Comparison of ENCODE assay signal across 16 cellular contexts in the genomic region with DNA sequence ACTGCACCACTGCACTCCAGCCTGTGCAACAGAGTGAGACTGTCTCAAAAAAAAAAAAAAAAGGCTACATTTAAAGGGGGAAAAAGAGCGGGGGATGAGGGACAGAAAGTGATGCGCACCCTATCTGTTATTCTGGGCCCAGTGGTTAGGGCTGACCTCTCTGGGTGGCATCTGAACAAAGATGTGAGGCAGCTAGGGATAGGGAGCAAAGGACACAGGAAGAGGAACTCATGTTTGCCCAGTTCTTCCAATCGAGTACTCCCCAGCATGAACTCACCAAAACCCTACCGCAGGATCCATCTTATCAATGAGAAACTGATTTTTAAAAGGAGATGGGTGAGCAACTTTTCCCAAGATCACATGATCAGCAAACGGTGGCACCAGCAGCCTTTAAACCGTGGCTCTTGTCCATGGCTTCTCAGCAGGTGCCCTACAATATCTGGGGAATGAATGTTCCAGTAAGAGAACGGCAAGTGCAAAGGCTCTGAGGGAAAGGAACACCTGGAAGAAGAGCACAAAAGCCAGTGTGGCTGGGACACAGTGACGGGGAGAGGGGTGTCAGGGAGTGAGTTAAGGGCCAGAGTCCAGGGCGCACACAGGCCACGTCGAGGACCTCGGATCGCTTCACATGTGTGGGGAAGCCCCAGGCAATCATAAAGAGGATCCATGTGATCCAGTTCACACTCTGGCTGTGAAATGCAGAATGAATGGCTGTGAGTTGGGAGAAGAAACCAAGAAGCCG. TPM values are rescaled to one million over a fixed set of nuclear protein-coding genes. Genes with fewer than 3 reads are reported as not detected.
DNase-seq lines count a peak whose midpoint lies in the region; ATAC-seq and TF ChIP-seq lines count a peak whose summit lies in the region.
"Had no signal": no experiment of that assay in that cellular context is flagged by ENCODE, and none has a peak within 500 bp of the region (broad histone marks: within the 10 kb centered on the region; RNA-seq: fewer than 3 reads in every experiment).

No MANE protein-coding gene starts in this region.

- H3K36me3 ChIP-seq in BLaER1 treated with 17β-estradiol and CSF1 and Interleukin-3, amounts not matched to agents 10 nM and 100 nM, result peaks cover 41 to 87% (median 73%) of the 10 kb centered on the region in 11 experiments
- H3K36me3 ChIP-seq in IMR-90 (ENCODE audit: control insufficient read depth, insufficient read depth, low read length) (peaks cover 3% of the 10 kb centered on the region; the same call in 1 of the 2 replicates), neural progenitor cell (no peaks in the 10 kb centered on the region), brain microvascular endothelial cell (replicated peaks) (no peaks in the 10 kb centered on the region)
- H3K36me3 ChIP-seq: HAP-1 had no signal

- no TSS peak for BruUV-seq in IMR-90 (replicated peaks; lab: Mats Ljungman, UMichigan)

- in situ Hi-C loops in IMR-90 (cut with MboI; ENCODE audit: low sequenced_read_pairs), result no loop called here
- in situ Hi-C loops in brain microvascular endothelial cell (cut with HindIII; ENCODE audit: low pct_ligation_motif_present, low sequenced_read_pairs), result no loop called here

- no peak for ATAC-seq in IMR-90 (ENCODE audit: low read depth)
- no peak for ATAC-seq in HG03565 (IDR thresholded peaks at IDR 0.05; ENCODE audit: unreplicated experiment)

- peaks cover 0 to 3% (median 0%) of the 10 kb centered on the region in 11 experiments; a peak in 1 of 22 replicates for H3K9me3 ChIP-seq in BLaER1 treated with 17β-estradiol and CSF1 and Interleukin-3, amounts not matched to agents 10 nM and 100 nM (replicated peaks in 1 of 11)
- no peaks in the 10 kb centered on the region for H3K9me3 ChIP-seq in IMR-90 (ENCODE audit: control insufficient read depth, insufficient read depth, low read length)
- H3K9me3 ChIP-seq in neural progenitor cell (ENCODE audit: low read depth), result no peaks in the 10 kb centered on the region
- H3K9me3 ChIP-seq: HAP-1 had no signal

- no peak for TF ChIP-seq POLR2A in IMR-90 (IDR thresholded peaks at IDR 0.05; ENCODE audit: low read depth, low read length)

- no peaks in the 10 kb centered on the region for H3F3A ChIP-seq in neural progenitor cell (ENCODE audit: low read depth)

- peaks cover 31% of the 10 kb centered on the region for H3K79me2 ChIP-seq in neural progenitor cell (ENCODE audit: low read depth)

- H2BK120ac ChIP-seq in IMR-90 (ENCODE audit: low read depth, low read length), result no peak overlapping the region

- peak overlapping the region; percentile 11 to 98 (median 52); a peak in 12 of 22 replicates for H3K27ac ChIP-seq in BLaER1 treated with 17β-estradiol and CSF1 and Interleukin-3, amounts not matched to agents 10 nM and 100 nM
- H3K27ac ChIP-seq in IMR-90 (ENCODE audit: insufficient read depth, low read length), result no peak overlapping the region
- no peak overlapping the region for H3K27ac ChIP-seq in neural progenitor cell
- H3K27ac ChIP-seq in brain microvascular endothelial cell, result no peak overlapping the region
- H3K27ac ChIP-seq: KMS-11, VCaP had no signal

- H2BK5ac ChIP-seq in IMR-90 (ENCODE audit: low read depth, low read length, poor library complexity, severe bottlenecking), result no peak overlapping the region

- TF ChIP-seq CTCF in IMR-90 (conservative IDR thresholded peaks at IDR 0.05; ENCODE audit: low read depth, low read length) (no peak), neural progenitor cell (IDR thresholded peaks at IDR 0.05) (no peak), brain microvascular endothelial cell (IDR thresholded peaks at IDR 0.05; ENCODE audit: low read depth, low read length, missing control alignments) (no peak)

- dilution Hi-C loops in IMR-90 (cut with HindIII; ENCODE audit: low sequenced_read_pairs, unreplicated experiment), result no loop called here

- no peak for DNase-seq in IMR-90
- DNase-seq in neural progenitor cell (ENCODE audit: low spot score), result no peak
- DNase-seq in NCI-H2029 treated with DMSO at 0.1 percent for 48 hours (lab: John Stamatoyannopoulos, UW), result no peak
- no peak for DNase-seq in brain microvascular endothelial cell
- no peak for DNase-seq in HCEC 1CT
- DNase-seq: aorta, DND-41, dorsolateral prefrontal cortex, NCI-H1417, NCI-H446 treated with DMSO at 0.1 percent for 48 hours had no signal

- H3K36me3 Mint-ChIP-seq in dendritic cell treated with granulocyte-macrophage colony-stimulating factor and Interleukin-4, amounts not matched to agents 40 ng/mL and 50 ng/mL, for 4 days (ENCODE audit: low read depth), result peaks cover 86% of the 10 kb centered on the region
- peaks cover 14% of the 10 kb centered on the region for H3K36me3 Mint-ChIP-seq in neural progenitor cell

- H3K14ac ChIP-seq in IMR-90 (replicated peaks; ENCODE audit: low read depth, low read length), result no peak overlapping the region

- no peak overlapping the region for H2BK15ac ChIP-seq in IMR-90 (ENCODE audit: low read depth, low read length)

- H3K27me3 Mint-ChIP-seq in dendritic cell treated with granulocyte-macrophage colony-stimulating factor and Interleukin-4, amounts not matched to agents 40 ng/mL and 50 ng/mL, for 4 days, result no peaks in the 10 kb centered on the region
- H3K27me3 Mint-ChIP-seq in neural progenitor cell (ENCODE audit: insufficient read depth, low read depth), result no peaks in the 10 kb centered on the region

- H4K5ac ChIP-seq in IMR-90 (ENCODE audit: low read depth, low read length), result no peak overlapping the region

- peak overlapping the region in 2 of 11 experiments; percentile 18 to 63; a peak in 1 of 22 replicates for H3K9ac ChIP-seq in BLaER1 treated with 17β-estradiol and CSF1 and Interleukin-3, amounts not matched to agents 10 nM and 100 nM
- H3K9ac ChIP-seq in IMR-90 (ENCODE audit: low read depth, low read length) (no peak overlapping the region), neural progenitor cell (no peak overlapping the region)
- H3K9ac ChIP-seq: KMS-11 had no signal

- H3K27me3 ChIP-seq in BLaER1 treated with 17β-estradiol and CSF1 and Interleukin-3, amounts not matched to agents 10 nM and 100 nM, result no peaks in the 10 kb centered on the region
- no peaks in the 10 kb centered on the region for H3K27me3 ChIP-seq in IMR-90 (ENCODE audit: control insufficient read depth, insufficient read depth, low read length)
- no peaks in the 10 kb centered on the region for H3K27me3 ChIP-seq in neural progenitor cell
- no peaks in the 10 kb centered on the region for H3K27me3 ChIP-seq in brain microvascular endothelial cell (replicated peaks)
- H3K27me3 ChIP-seq: dorsolateral prefrontal cortex had no signal

- H3K4me1 ChIP-seq in BLaER1 treated with 17β-estradiol and CSF1 and Interleukin-3, amounts not matched to agents 10 nM and 100 nM, result peaks cover 49 to 99% (median 65%) of the 10 kb centered on the region in 10 experiments
- H3K4me1 ChIP-seq in IMR-90 (ENCODE audit: control insufficient read depth, insufficient read depth, low read length) (peaks cover 9% of the 10 kb centered on the region), neural progenitor cell (peaks cover 5% of the 10 kb centered on the region)
- H3K4me1 ChIP-seq: HAP-1 had no signal

- peak overlapping the region; percentile 26; the same call in 1 of the 2 replicates for H2AK5ac ChIP-seq in IMR-90 (ENCODE audit: low read depth, low read length)

- peaks cover 96% of the 10 kb centered on the region for H3K4me1 Mint-ChIP-seq in dendritic cell treated with granulocyte-macrophage colony-stimulating factor and Interleukin-4, amounts not matched to agents 40 ng/mL and 50 ng/mL, for 4 days (ENCODE audit: low read depth)
- H3K4me1 Mint-ChIP-seq in neural progenitor cell, result no peaks in the 10 kb centered on the region

- no peak overlapping the region for H3K18ac ChIP-seq in IMR-90 (ENCODE audit: low read depth, low read length)

- H2BK20ac ChIP-seq in IMR-90 (ENCODE audit: low read depth, low read length), result no peak overlapping the region

- 82% methylated on average over 7 of the region's 14 CpGs; no CpG with 5 or more reads in 1 of the 2 experiments for WGBS in IMR-90 (ENCODE audit: extremely low coverage in 2 of 2, insufficient read length in 1 of 2), 2 experiments

- peaks cover 21% of the 10 kb centered on the region for H3K9me1 ChIP-seq in IMR-90 (ENCODE audit: insufficient read depth, low read length)

- CTCF ChIA-PET in IMR-90 (lab: Yijun Ruan, JAX), result no interaction called here

- peak overlapping the region; percentile 87 for H3K27ac Mint-ChIP-seq in dendritic cell treated with granulocyte-macrophage colony-stimulating factor and Interleukin-4, amounts not matched to agents 40 ng/mL and 50 ng/mL, for 4 days
- H3K27ac Mint-ChIP-seq in neural progenitor cell, result peak overlapping the region; percentile 62

- peaks cover 46 to 98% (median 65%) of the 10 kb centered on the region in 11 experiments; a peak in 21 of 22 replicates for H4K20me1 ChIP-seq in BLaER1 treated with 17β-estradiol and CSF1 and Interleukin-3, amounts not matched to agents 10 nM and 100 nM
- H4K20me1 ChIP-seq in IMR-90 (ENCODE audit: insufficient read depth, low read length), result peaks cover 66% of the 10 kb centered on the region
- H4K20me1 ChIP-seq in neural progenitor cell (ENCODE audit: low read depth), result peaks cover 24% of the 10 kb centered on the region

- H3K4me3 Mint-ChIP-seq in dendritic cell treated with granulocyte-macrophage colony-stimulating factor and Interleukin-4, amounts not matched to agents 40 ng/mL and 50 ng/mL, for 4 days, result peak overlapping the region; percentile 7
- no peak overlapping the region for H3K4me3 Mint-ChIP-seq in neural progenitor cell

- peaks cover 43 to 83% of the 10 kb centered on the region in 2 experiments for H3K79me1 ChIP-seq in IMR-90 (ENCODE audit: low read depth in 1 of 2, low read length in 2 of 2)

- H3K9me3 Mint-ChIP-seq in dendritic cell treated with granulocyte-macrophage colony-stimulating factor and Interleukin-4, amounts not matched to agents 40 ng/mL and 50 ng/mL, for 4 days, result no peaks in the 10 kb centered on the region
- H3K9me3 Mint-ChIP-seq in neural progenitor cell, result no peaks in the 10 kb centered on the region

- H2AFZ ChIP-seq in IMR-90 (replicated peaks; ENCODE audit: low read length, poor library complexity) (no peak overlapping the region), neural progenitor cell (replicated peaks) (no peak overlapping the region)

- no peak overlapping the region for H3K23ac ChIP-seq in IMR-90 (ENCODE audit: low read depth, low read length)

- no peak overlapping the region for H3K56ac ChIP-seq in IMR-90 (ENCODE audit: extremely low read depth, insufficient read depth, low read length)

- POLR2A ChIA-PET in IMR-90 (lab: Charles Lee; ENCODE audit: unreplicated experiment), result no interaction called here

- no peak overlapping the region for H3K4me3 ChIP-seq in BLaER1 treated with 17β-estradiol and CSF1 and Interleukin-3, amounts not matched to agents 10 nM and 100 nM
- H3K4me3 ChIP-seq in IMR-90 (ENCODE audit: insufficient read depth, low read depth, low read length) (no peak overlapping the region), neural progenitor cell (no peak overlapping the region), brain microvascular endothelial cell (ENCODE audit: low read depth, low read length) (no peak overlapping the region)
- H3K4me3 ChIP-seq: dorsolateral prefrontal cortex, HAP-1 had no signal

- no peak overlapping the region for H4K8ac ChIP-seq in IMR-90 (ENCODE audit: low read depth in 2 of 2, low read length in 2 of 2)

- H3K4ac ChIP-seq in IMR-90 (ENCODE audit: low read depth, low read length), result no peak overlapping the region

- no peak overlapping the region for H4K91ac ChIP-seq in IMR-90 (ENCODE audit: insufficient read depth, low read depth, low read length)

- intact Hi-C loops in IMR-90 (cut with micrococcal nuclease), result no loop called here
- intact Hi-C loops in dendritic cell treated with granulocyte-macrophage colony-stimulating factor and Interleukin-4, amounts not matched to agents 40 ng/mL and 50 ng/mL, for 4 days (cut with micrococcal nuclease), result no loop called here

- peak overlapping the region in 7 of 11 experiments; percentile 3 to 82 (median 14); a peak in 11 of 22 replicates for H3K4me2 ChIP-seq in BLaER1 treated with 17β-estradiol and CSF1 and Interleukin-3, amounts not matched to agents 10 nM and 100 nM
- no peak overlapping the region for H3K4me2 ChIP-seq in IMR-90 (ENCODE audit: low read depth, low read length)
- H3K4me2 ChIP-seq in neural progenitor cell, result no peak overlapping the region
- H3K4me2 ChIP-seq: KMS-11 had no signal

- H2AK9ac ChIP-seq in IMR-90 (replicated peaks; ENCODE audit: low read depth, low read length, poor library complexity), result no peak overlapping the region

- no peak for TF ChIP-seq RAD21 in IMR-90 (IDR thresholded peaks at IDR 0.05; ENCODE audit: low read length)

RNA-seq across cellular contexts. Expression of gene RAPGEF1, which starts 22.0 kb away (rescaled TPM):
- total RNA-seq in IMR-90 (2012; rRNA removed), result 13.1 and 13.3 TPM in 2 replicates
- polyA plus RNA-seq in IMR-90 (2012; rRNA removed), result 22.3 and 23.0 TPM in 2 replicates
- polyA plus RNA-seq in IMR-90 (2012; cell fraction: cytosol; rRNA removed), result 14.6 and 21.5 TPM in 2 replicates
- 30.5 and 31.7 TPM in 2 replicates for polyA plus RNA-seq in IMR-90 (2012; cell fraction: nucleus; rRNA removed; ENCODE audit: low replicate concordance)
- total RNA-seq in neural progenitor cell (ENCODE audit: low replicate concordance), result 33.3 and 34.6 TPM in 2 replicates

Comparison
In these comparisons a context has a peak if more than half of its experiments do, and no peak if none do; other contexts are left out.
1. H3K27ac ChIP-seq: peak in BLaER1 treated with 17β-estradiol and CSF1 and Interleukin-3, amounts not matched to agents 10 nM and 100 nM (11 of 11); none in IMR-90 (single experiment), neural progenitor cell (single experiment) and brain microvascular endothelial cell (single experiment).
2. H3K4me2 ChIP-seq: peak in BLaER1 treated with 17β-estradiol and CSF1 and Interleukin-3, amounts not matched to agents 10 nM and 100 nM (7 of 11); none in IMR-90 (single experiment) and neural progenitor cell (single experiment).